In the genomic region with DNA sequence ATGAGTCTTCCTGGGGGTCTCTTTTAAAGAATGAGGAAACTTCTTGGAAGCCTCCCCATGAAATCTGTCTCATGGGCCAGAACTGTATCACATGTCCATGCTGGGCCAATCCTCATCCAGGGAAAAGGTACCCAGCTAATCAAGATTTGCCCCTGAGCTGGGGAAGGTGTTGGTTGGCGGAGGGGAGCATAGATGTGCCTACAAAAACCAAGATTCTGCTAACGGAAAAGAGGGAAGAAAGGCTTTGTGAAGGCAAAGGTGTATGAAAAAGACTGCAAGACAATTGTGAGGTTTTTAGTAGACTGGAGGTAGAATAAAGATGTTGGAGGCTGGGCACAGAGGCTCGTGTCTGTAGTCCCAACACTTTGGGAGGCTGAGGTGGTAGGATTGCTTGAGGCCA, we compare ENCODE assay signal across 30 cellular contexts.
"Had no signal": no experiment of that assay in that cellular context is flagged by ENCODE, and none has a peak within 500 bp of the region (broad histone marks: within the 10 kb centered on the region; RNA-seq: fewer than 3 reads in every experiment).

No MANE protein-coding gene starts in this region.

- H3K4me3 Mint-ChIP-seq: activated CD4-positive, alpha-beta memory T cell treated with anti-CD3 and anti-CD28 coated beads, Interleukin-2, amount 10 ng/mL, durations not matched to agents 7 days and 5 days; activated naive CD8-positive, alpha-beta T cell treated with anti-CD3 and anti-CD28 coated beads for 36 hours; IgD-negative memory B cell; T-helper 1 cell treated with Interleukin-12 subunit alpha and Interleukin-12 subunit beta and Interleukin-4 antibody, amounts not matched to agents 30 μg/mL and 1 μg/mL, for 36 hours had no signal

- DNase-seq: activated CD4-positive, alpha-beta memory T cell treated with anti-CD3 and anti-CD28 coated beads, Interleukin-2, amount 10 ng/mL, durations not matched to agents 7 days and 5 days; activated CD4-positive, alpha-beta T cell treated with anti-CD3 and anti-CD28 coated beads for 1 hour; activated CD4-positive, alpha-beta T cell treated with anti-CD3 and anti-CD28 coated beads for 48 hours; activated CD4-positive, CD25-positive, alpha-beta regulatory T cell; activated effector memory CD4-positive, alpha-beta T cell treated with anti-CD3 and anti-CD28 coated beads, Interleukin-2, amount 50 U/mL, for 16 hours; activated naive CD4-positive, alpha-beta T cell; activated naive CD8-positive, alpha-beta T cell treated with anti-CD3 and anti-CD28 coated beads for 36 hours; activated T-cell treated with anti-CD3 and anti-CD28 coated beads for 4 hours; activated T-cell treated with anti-CD3 and anti-CD28 coated beads, Interleukin-2, amount 50 U/mL, for 48 hours; amniotic stem cell; aorta; brain microvascular endothelial cell; central memory CD4-positive, alpha-beta T cell; MM.1S; MV-4-11; NCI-H1092; NCI-H1436 treated with DMSO at 0.1 percent for 48 hours; NCI-H1694 treated with DMSO at 0.1 percent for 48 hours; NCI-H2029; NCI-H345; NCI-H524 treated with DMSO at 0.1 percent for 48 hours; SHP77 treated with DMSO at 0.1 percent for 48 hours; SK-N-SH; T-helper 9 cell had no signal

- H3K27me3 Mint-ChIP-seq: activated CD4-positive, alpha-beta memory T cell treated with anti-CD3 and anti-CD28 coated beads, Interleukin-2, amount 10 ng/mL, durations not matched to agents 7 days and 5 days; activated naive CD8-positive, alpha-beta T cell treated with anti-CD3 and anti-CD28 coated beads for 36 hours; IgD-negative memory B cell had no signal

- H3K27ac ChIP-seq: brain microvascular endothelial cell, KMS-11, SJSA1, VCaP had no signal

- H3K27ac Mint-ChIP-seq: activated CD4-positive, alpha-beta memory T cell treated with anti-CD3 and anti-CD28 coated beads, Interleukin-2, amount 10 ng/mL, durations not matched to agents 7 days and 5 days; activated naive CD8-positive, alpha-beta T cell treated with anti-CD3 and anti-CD28 coated beads for 36 hours; IgD-negative memory B cell; T-helper 1 cell treated with Interleukin-12 subunit alpha and Interleukin-12 subunit beta and Interleukin-4 antibody, amounts not matched to agents 30 μg/mL and 1 μg/mL, for 36 hours had no signal

- H3K4me3 ChIP-seq: SJSA1 had no signal

- ATAC-seq: Panc1 had no signal
